Comparison of ENCODE assay signal across 9 cellular contexts in genomic region chr19:3801412-3802096, GRCh38. TPM values are rescaled to one million over a fixed set of nuclear protein-coding genes. Genes with fewer than 3 reads are reported as not detected.
DNase-seq lines count a peak whose midpoint lies in the region; ATAC-seq and TF ChIP-seq lines count a peak whose summit lies in the region.
"Had no signal": no experiment of that assay in that cellular context is flagged by ENCODE, and none has a peak within 500 bp of the region (broad histone marks: within the 10 kb centered on the region; RNA-seq: fewer than 3 reads in every experiment).

No MANE protein-coding gene starts in this region.

- POLR2A ChIA-PET in OCI-LY7 (lab: Charles Lee), result no interaction called here

- H3K4me1 Mint-ChIP-seq in GM23338, result no peaks in the 10 kb centered on the region; the same call in 2 of the 3 replicates
- H3K4me1 Mint-ChIP-seq in stimulated activated memory B cell treated with anti-CD40 and anti-IgM and Interleukin-4, amounts not matched to agents 10 μg/mL and 1 μg/mL and 100 μg/mL, for 72 hours, result peaks cover 15% of the 10 kb centered on the region

- peak overlapping the region; percentile 64 for H3K4me3 Mint-ChIP-seq in GM23338
- peak overlapping the region; percentile 52 for H3K4me3 Mint-ChIP-seq in stimulated activated memory B cell treated with anti-CD40 and anti-IgM and Interleukin-4, amounts not matched to agents 10 μg/mL and 1 μg/mL and 100 μg/mL, for 72 hours

- no peaks in the 10 kb centered on the region for H4K20me1 ChIP-seq in GM23338 (replicated peaks; ENCODE audit: insufficient read depth)
- H4K20me1 ChIP-seq in OCI-LY7 (ENCODE audit: insufficient read depth, low read length), result no peaks in the 10 kb centered on the region

- peaks cover 9% of the 10 kb centered on the region; the same call in 1 of the 2 replicates for H3F3A ChIP-seq in GM23338 (replicated peaks; ENCODE audit: low read depth)

- peak; percentile 88 for ATAC-seq in GM23338
- ATAC-seq in stimulated activated memory B cell treated with anti-CD40 and anti-IgM and Interleukin-4, amounts not matched to agents 10 μg/mL and 1 μg/mL and 100 μg/mL, for 72 hours, result peak; percentile 49
- ATAC-seq in HG03520 (IDR thresholded peaks at IDR 0.05; ENCODE audit: unreplicated experiment), result no peak

- H3K9me3 Mint-ChIP-seq in GM23338, result peaks cover 11% of the 10 kb centered on the region
- H3K9me3 Mint-ChIP-seq in stimulated activated memory B cell treated with anti-CD40 and anti-IgM and Interleukin-4, amounts not matched to agents 10 μg/mL and 1 μg/mL and 100 μg/mL, for 72 hours, result peaks cover 4% of the 10 kb centered on the region

- H3K9me3 ChIP-seq in WERI-Rb-1 (ENCODE audit: severe bottlenecking), result peaks cover 4% of the 10 kb centered on the region
- H3K9me3 ChIP-seq in OCI-LY7 (ENCODE audit: low read length), result no peaks in the 10 kb centered on the region

- H3K79me2 ChIP-seq in GM23338 (replicated peaks; ENCODE audit: insufficient read depth) (no peaks in the 10 kb centered on the region), OCI-LY7 (ENCODE audit: insufficient read depth, low read depth, low read length) (no peaks in the 10 kb centered on the region)

- H3K36me3 ChIP-seq in GM23338 (ENCODE audit: insufficient read depth), result no peaks in the 10 kb centered on the region
- no peaks in the 10 kb centered on the region for H3K36me3 ChIP-seq in WERI-Rb-1
- no peaks in the 10 kb centered on the region for H3K36me3 ChIP-seq in OCI-LY7 (ENCODE audit: insufficient read depth, low read length)

- H3K9me2 ChIP-seq in GM23338 (ENCODE audit: insufficient read depth), result no peaks in the 10 kb centered on the region
- H3K9me2 ChIP-seq in OCI-LY7 (ENCODE audit: insufficient read depth, low read length), result no peaks in the 10 kb centered on the region

- CTCF ChIA-PET in OCI-LY7 (lab: Charles Lee; ENCODE audit: unreplicated experiment), result no interaction called here

- H3K4me2 ChIP-seq in GM23338 (peak overlapping the region; percentile 90), OCI-LY7 (ENCODE audit: low read length) (no peak overlapping the region)

- H3K27ac Mint-ChIP-seq in GM23338, result no peak overlapping the region
- H3K27ac Mint-ChIP-seq in stimulated activated memory B cell treated with anti-CD40 and anti-IgM and Interleukin-4, amounts not matched to agents 10 μg/mL and 1 μg/mL and 100 μg/mL, for 72 hours, result no peak overlapping the region

- H3K27me3 ChIP-seq in GM23338 (ENCODE audit: insufficient read depth) (peaks cover 14% of the 10 kb centered on the region; the same call in 1 of the 2 replicates), WERI-Rb-1 (ENCODE audit: insufficient read depth, low read depth, severe bottlenecking) (no peaks in the 10 kb centered on the region)

- no peak overlapping the region for H3K27ac ChIP-seq in GM23338 (ENCODE audit: low read depth)
- H3K27ac ChIP-seq in WERI-Rb-1, result no peak overlapping the region
- no peak overlapping the region for H3K27ac ChIP-seq in OCI-LY7 (ENCODE audit: low read depth, low read length, poor library complexity, severe bottlenecking)

- H3K4me3 ChIP-seq in GM23338 (peak overlapping the region; percentile 69), WERI-Rb-1 (ENCODE audit: low read depth, low read length) (no peak overlapping the region), cardiac fibroblast (replicated peaks in 1 of 2; ENCODE audit: low read depth in 2 of 2, low read length in 2 of 2) (peak overlapping the region in 1 of 2 donors; percentile 8), OCI-LY7 (ENCODE audit: low read depth, low read length, poor library complexity, severe bottlenecking) (no peak overlapping the region)

- H3K36me3 Mint-ChIP-seq in GM23338 (ENCODE audit: low read depth), result no peaks in the 10 kb centered on the region; the same call in 2 of the 3 replicates
- H3K36me3 Mint-ChIP-seq in stimulated activated memory B cell treated with anti-CD40 and anti-IgM and Interleukin-4, amounts not matched to agents 10 μg/mL and 1 μg/mL and 100 μg/mL, for 72 hours, result peaks cover 6% of the 10 kb centered on the region

- DNase-seq in GM23338 (ENCODE audit: low spot score), result peak; percentile 90
- DNase-seq in WERI-Rb-1, result no peak
- peak in 1 of 2 donors; percentile 13 for DNase-seq in cardiac fibroblast (ENCODE audit: low read depth in 2 of 2)
- DNase-seq in medulla oblongata (ENCODE audit: extremely low spot score), result peak; percentile 5
- DNase-seq in NOMO-1 treated with DMSO at 0.1 percent for 48 hours (lab: John Stamatoyannopoulos, UW; ENCODE audit: unreplicated experiment), result no peak
- no peak for DNase-seq in OCI-LY7 (ENCODE audit: low spot score)

- peaks cover 26% of the 10 kb centered on the region for H3K27me3 Mint-ChIP-seq in GM23338 (ENCODE audit: insufficient read depth, low read depth, poor library complexity)
- H3K27me3 Mint-ChIP-seq in stimulated activated memory B cell treated with anti-CD40 and anti-IgM and Interleukin-4, amounts not matched to agents 10 μg/mL and 1 μg/mL and 100 μg/mL, for 72 hours, result peaks cover 50% of the 10 kb centered on the region

- H3K4me1 ChIP-seq in GM23338 (ENCODE audit: insufficient read depth) (no peaks in the 10 kb centered on the region; the same call in 1 of the 2 replicates), OCI-LY7 (ENCODE audit: insufficient read depth, low read length, poor library complexity, severe bottlenecking) (no peaks in the 10 kb centered on the region)

- H2AFZ ChIP-seq in GM23338 (peak overlapping the region; percentile 95), OCI-LY7 (ENCODE audit: low read length) (no peak overlapping the region)

- intact Hi-C loops in OCI-LY7 (cut with micrococcal nuclease; ENCODE audit: unreplicated experiment), result no loop called here

- no TSS peak for BruUV-seq in OCI-LY7 (replicated peaks; lab: Mats Ljungman, UMichigan)

- TF ChIP-seq CTCF in GM23338 (conservative IDR thresholded peaks at IDR 0.05; ENCODE audit: low read depth in 2 of 2), result peak; percentile 22 to 52; a peak in 2 of 4 replicates
- 0 out of 2 replicates have a peak, but pooled peaks have one; percentile 9 for TF ChIP-seq CTCF in WERI-Rb-1 (IDR thresholded peaks at IDR 0.05; ENCODE audit: low read depth, low read length)
- TF ChIP-seq CTCF in cardiac fibroblast (IDR thresholded peaks at IDR 0.05; ENCODE audit: low read depth, low read length), result peak; percentile 11
- no peak for TF ChIP-seq CTCF in OCI-LY7 (conservative IDR thresholded peaks at IDR 0.05; ENCODE audit: low read length)

TF ChIP-seq in GM23338, 12 proteins besides CTCF, POLR2A, EP300 and RAD21 (continues in another document):
- TF ChIP-seq EZH2 (IDR thresholded peaks at IDR 0.05; ENCODE audit: low read depth, unreplicated experiment), result no peak

RNA-seq across cellular contexts. Expression of gene MATK, which starts 15.4 kb away (rescaled TPM):
- 21.4 and 30.3 TPM in 2 replicates for total RNA-seq in GM23338 (2014; rRNA removed; shearing (Covaris generic))
- polyA plus RNA-seq in GM23338 (2016; fragmentation: Nextera tagmentation; extraction: Ambion mirVana), result 13.4 and 14.1 TPM in 2 replicates
- not detected in 2 replicates for total RNA-seq in OCI-LY7 (2014; rRNA removed; shearing (Covaris generic))
- not detected in 2 replicates for total RNA-seq in OCI-LY7 (2022)

RNA-seq across cellular contexts. Expression of gene RAX2, which starts 29.5 kb away (rescaled TPM):
- not detected in 2 replicates for total RNA-seq in GM23338 (2014; rRNA removed; shearing (Covaris generic))
- polyA plus RNA-seq in GM23338 (2016; fragmentation: Nextera tagmentation; extraction: Ambion mirVana), result 0.13 TPM in 1 of 2 replicates, not detected in the other
- not detected in 2 replicates for total RNA-seq in OCI-LY7 (2014; rRNA removed; shearing (Covaris generic))
- not detected in 2 replicates for total RNA-seq in OCI-LY7 (2022)
- total RNA-seq: lung microvascular endothelial cell had no signal

RNA-seq across cellular contexts. Expression of gene MRPL54, which starts 39.1 kb away (rescaled TPM):
- total RNA-seq in GM23338 (2014; rRNA removed; shearing (Covaris generic)), result 29.7 and 47.3 TPM in 2 replicates
- polyA plus RNA-seq in GM23338 (2016; fragmentation: Nextera tagmentation; extraction: Ambion mirVana), result 89.9 and 93.1 TPM in 2 replicates
- 88.7 and 93.1 TPM in 2 replicates for total RNA-seq in OCI-LY7 (2014; rRNA removed; shearing (Covaris generic))
- 60.4 and 66.6 TPM in 2 replicates for total RNA-seq in OCI-LY7 (2022)

RNA-seq across cellular contexts. Expression of gene APBA3, which starts 40.1 kb away (rescaled TPM):
- 31.8 and 56.1 TPM in 2 replicates for total RNA-seq in GM23338 (2014; rRNA removed; shearing (Covaris generic))
- polyA plus RNA-seq in GM23338 (2016; fragmentation: Nextera tagmentation; extraction: Ambion mirVana), result 16.6 and 17.2 TPM in 2 replicates
- total RNA-seq in OCI-LY7 (2014; rRNA removed; shearing (Covaris generic)), result 34.7 and 40.4 TPM in 2 replicates
- 25.1 and 28.7 TPM in 2 replicates for total RNA-seq in OCI-LY7 (2022)

Comparison
In these comparisons a context has a peak if more than half of its experiments do, and no peak if none do; other contexts are left out.
1. DNase-seq: peak in GM23338 (single experiment) and medulla oblongata (single experiment); none in WERI-Rb-1 (single experiment), NOMO-1 treated with DMSO at 0.1 percent for 48 hours (single experiment) and OCI-LY7 (single experiment).
2. RNA of gene MATK, which starts 15.4 kb away (total RNA-seq): 21.4 to 30.3 TPM in GM23338; not detected in OCI-LY7; every median in the first group is over 10 times any median in the second.